In genomic region chr7:112997831-112998230, GRCh38 we compare ENCODE assay signal across 18 cellular contexts.
DNase-seq lines count a peak whose midpoint lies in the region; ATAC-seq and TF ChIP-seq lines count a peak whose summit lies in the region.
"Had no signal": no experiment of that assay in that cellular context is flagged by ENCODE, and none has a peak within 500 bp of the region (broad histone marks: within the 10 kb centered on the region; RNA-seq: fewer than 3 reads in every experiment).

No MANE protein-coding gene starts in this region.

- H3K9me2 ChIP-seq in GM23338 (ENCODE audit: insufficient read depth) = 0 out of 2 replicates have a peak, but pooled peaks cover 2% of the 10 kb centered on the region

- no peaks in the 10 kb centered on the region for H3F3A ChIP-seq in GM23338 (replicated peaks; ENCODE audit: low read depth)

- H3K27me3 ChIP-seq in ACC112 (ENCODE audit: insufficient read depth, low read length) = no peaks in the 10 kb centered on the region
- H3K27me3 ChIP-seq in GM23338 (ENCODE audit: insufficient read depth) = no peaks in the 10 kb centered on the region

- H2AFZ ChIP-seq in ACC112 (ENCODE audit: low read length, unreplicated experiment) = peak overlapping the region; percentile 40
- peak overlapping the region; percentile 28; the same call in 1 of the 2 replicates for H2AFZ ChIP-seq in GM23338

- H3K36me3 Mint-ChIP-seq in GM23338 (ENCODE audit: low read depth) = no peaks in the 10 kb centered on the region

- H3K27ac ChIP-seq in ACC112 (ENCODE audit: low read depth, low read length) (no peak overlapping the region), GM23338 (ENCODE audit: low read depth) (no peak overlapping the region)
- H3K27ac ChIP-seq: A549, C4-2B, HL-60 had no signal

- no peak for TF ChIP-seq CTCF in GM23338 (conservative IDR thresholded peaks at IDR 0.05; ENCODE audit: low read depth in 2 of 2)

- no peak overlapping the region for H3K4me3 Mint-ChIP-seq in GM23338

- ATAC-seq in GM23338 = no peak
- no peak for ATAC-seq in GM18907 (IDR thresholded peaks at IDR 0.05; ENCODE audit: unreplicated experiment)
- no peak for ATAC-seq in GM19023 (IDR thresholded peaks at IDR 0.05; ENCODE audit: unreplicated experiment)
- ATAC-seq: A549, HCT116 had no signal

- peaks cover 5% of the 10 kb centered on the region; the same call in 2 of the 3 replicates for H3K4me1 Mint-ChIP-seq in GM23338

- H3K4me3 ChIP-seq in ACC112 (ENCODE audit: low read depth, low read length) (no peak overlapping the region), GM23338 (no peak overlapping the region)
- H3K4me3 ChIP-seq: A549 had no signal

- no peaks in the 10 kb centered on the region for H3K79me2 ChIP-seq in ACC112 (ENCODE audit: control insufficient read depth, insufficient read depth, low read length, unreplicated experiment)
- H3K79me2 ChIP-seq in GM23338 (replicated peaks; ENCODE audit: insufficient read depth) = no peaks in the 10 kb centered on the region

- no peak overlapping the region for H3K27ac Mint-ChIP-seq in GM23338

- H3K4me1 ChIP-seq in ACC112 (ENCODE audit: control insufficient read depth, insufficient read depth, low read length, unreplicated experiment) (peaks cover 25% of the 10 kb centered on the region), GM23338 (ENCODE audit: insufficient read depth) (no peaks in the 10 kb centered on the region)
- H3K4me1 ChIP-seq: A549 had no signal

- no peaks in the 10 kb centered on the region for H3K36me3 ChIP-seq in ACC112 (ENCODE audit: insufficient read depth, low read length)
- H3K36me3 ChIP-seq in GM23338 (ENCODE audit: insufficient read depth) = no peaks in the 10 kb centered on the region

- H3K9me3 Mint-ChIP-seq in GM23338 = no peaks in the 10 kb centered on the region

- no peak overlapping the region for H3K4me2 ChIP-seq in GM23338
- H3K4me2 ChIP-seq: A549 had no signal

- H3K27me3 Mint-ChIP-seq in GM23338 (ENCODE audit: insufficient read depth, low read depth, poor library complexity) = peaks cover 2% of the 10 kb centered on the region

- no peaks in the 10 kb centered on the region for H4K20me1 ChIP-seq in GM23338 (replicated peaks; ENCODE audit: insufficient read depth)

- DNase-seq in GM23338 (ENCODE audit: low spot score) (no peak), amniotic epithelial cell (ENCODE audit: low read depth) (peak; percentile 17), islet precursor cell (peak; percentile 47), NCI-H1417 treated with DMSO at 0.1 percent for 48 hours (lab: John Stamatoyannopoulos, UW) (no peak)
- DNase-seq: DMS79 treated with DMSO at 0.1 percent for 48 hours, GOT3, NCI-H1105, NCI-H1694, NCI-H2227 treated with DMSO at 0.1 percent for 48 hours, NCI-H510A treated with DMSO at 0.1 percent for 48 hours, SHP77 treated with DMSO at 0.1 percent for 48 hours had no signal

TF ChIP-seq in GM23338, 12 proteins besides CTCF, POLR2A, EP300 and RAD21 (continues in another document):
- TF ChIP-seq EZH2phosphoT487 (IDR thresholded peaks at IDR 0.05; ENCODE audit: unreplicated experiment) = no peak
- TF ChIP-seq ZNF462 (CRISPR knock-in tag; IDR thresholded peaks at IDR 0.05) = no peak
- TF ChIP-seq ZNF331 (CRISPR knock-in tag; IDR thresholded peaks at IDR 0.05; ENCODE audit: low read depth) = no peak
- no peak for TF ChIP-seq CREB1 (CRISPR knock-in tag; IDR thresholded peaks at IDR 0.05; ENCODE audit: low read depth)
- TF ChIP-seq REST (IDR thresholded peaks at IDR 0.05; ENCODE audit: unreplicated experiment) = no peak
- no peak for TF ChIP-seq JUNB (IDR thresholded peaks at IDR 0.05; ENCODE audit: unreplicated experiment)
- TF ChIP-seq NANOG (IDR thresholded peaks at IDR 0.05; ENCODE audit: borderline replicate concordance) = no peak
- TF ChIP-seq STAT1 (IDR thresholded peaks at IDR 0.05; ENCODE audit: unreplicated experiment) = no peak
- no peak for TF ChIP-seq EZH2 (IDR thresholded peaks at IDR 0.05; ENCODE audit: low read depth, unreplicated experiment)
- no peak for TF ChIP-seq ZNF114 (CRISPR knock-in tag; IDR thresholded peaks at IDR 0.05)
- TF ChIP-seq POLR2AphosphoS5 (IDR thresholded peaks at IDR 0.05; ENCODE audit: low read depth) = no peak

Comparison
In these comparisons a context has a peak if more than half of its experiments do, and no peak if none do; other contexts are left out.
1. DNase-seq: peak in amniotic epithelial cell (single experiment) and islet precursor cell (single experiment); none in GM23338 (single experiment) and NCI-H1417 treated with DMSO at 0.1 percent for 48 hours (single experiment).